ENCODE assay signal across 2 cellular contexts in genomic region chr18:22657619-22658018, GRCh38.
TF ChIP-seq lines count a peak whose summit lies in the region.

No MANE protein-coding gene starts in this region.

TF ChIP-seq in HEK293, 187 proteins besides CTCF, POLR2A, EP300 and RAD21 (continued from another document):
- TF ChIP-seq ZNF18 (tag by site-specific recombination; IDR thresholded peaks at IDR 0.05) (no peak), RBAK (tag by site-specific recombination; IDR thresholded peaks at IDR 0.05) (no peak)

TF ChIP-seq in K562, 482 proteins besides CTCF, POLR2A, EP300 and RAD21:
- no peak for TF ChIP-seq ZNF609 (CRISPR knock-in tag; IDR thresholded peaks at IDR 0.05; ENCODE audit: borderline replicate concordance)
- no peak for TF ChIP-seq E4F1 (CRISPR knock-in tag; IDR thresholded peaks at IDR 0.05; ENCODE audit: borderline replicate concordance)
- TF ChIP-seq HLTF (IDR thresholded peaks at IDR 0.05): 0 out of 2 replicates have a peak, but pooled peaks have one; percentile 47
- TF ChIP-seq MYBL2 (IDR thresholded peaks at IDR 0.05; ENCODE audit: low read depth): no peak
- TF ChIP-seq MYBL2 (CRISPR knock-in tag; IDR thresholded peaks at IDR 0.05; ENCODE audit: borderline replicate concordance): no peak
- TF ChIP-seq ZNF639 (CRISPR knock-in tag; conservative IDR thresholded peaks at IDR 0.05 in 1 of 2, IDR thresholded peaks at IDR 0.05 in 1 of 2): no peak
- no peak for TF ChIP-seq ZNF655 (CRISPR knock-in tag; IDR thresholded peaks at IDR 0.05)
- no peak for TF ChIP-seq CC2D1A (IDR thresholded peaks at IDR 0.05)
- no peak for TF ChIP-seq MAZ (CRISPR knock-in tag; conservative IDR thresholded peaks at IDR 0.05 in 1 of 2, IDR thresholded peaks at IDR 0.05 in 1 of 2)
- peak; percentile 77; the same call in 1 of the 2 replicates for TF ChIP-seq TRIM28 (IDR thresholded peaks at IDR 0.05)
- no peak for TF ChIP-seq ZNF197 (CRISPR knock-in tag; IDR thresholded peaks at IDR 0.05; ENCODE audit: low read depth)
- TF ChIP-seq KDM2B (CRISPR knock-in tag; IDR thresholded peaks at IDR 0.05): no peak
- TF ChIP-seq ZNF280B (CRISPR knock-in tag; IDR thresholded peaks at IDR 0.05): 0 out of 2 replicates have a peak, but pooled peaks have one; percentile 55
